In the genomic region with DNA sequence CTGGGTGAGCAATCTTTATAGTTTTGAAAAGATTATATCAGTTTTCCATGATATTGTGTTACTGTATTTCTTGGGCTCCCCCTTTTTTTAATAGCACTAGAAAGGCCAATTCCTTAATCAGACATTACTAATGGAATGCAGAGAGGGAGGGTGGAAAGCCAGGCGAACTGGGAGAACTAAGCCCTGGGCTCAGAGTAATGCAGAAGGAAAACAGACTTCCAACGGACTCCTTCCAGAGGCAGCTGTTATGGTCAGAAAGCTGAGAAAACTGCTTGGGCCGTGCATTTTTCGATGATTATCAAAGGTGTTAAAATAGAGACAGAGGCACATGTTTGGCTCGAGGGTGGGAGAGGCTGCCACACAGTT, we compare ENCODE assay signal across 24 cellular contexts.
A peak's percentile ranks its signal among the peaks of the same experiment; 100 is the strongest.
DNase-seq lines count a peak whose midpoint lies in the region; ATAC-seq and TF ChIP-seq lines count a peak whose summit lies in the region.
"Had no signal": no experiment of that assay in that cellular context is flagged by ENCODE, and none has a peak within 500 bp of the region (broad histone marks: within the 10 kb centered on the region; RNA-seq: fewer than 3 reads in every experiment).

No MANE protein-coding gene starts in this region.

- H3K27ac ChIP-seq in tibial artery, result peak overlapping the region; percentile 67
- H3K27ac ChIP-seq: 22Rv1, KMS-11, neutrophil, right lobe of liver had no signal

- no peak for ATAC-seq in activated naive CD8-positive, alpha-beta T cell treated with anti-CD3 and anti-CD28 coated beads, Interleukin-2, amount 50 U/mL, for 24 hours
- no peak for ATAC-seq in GM21576 (IDR thresholded peaks at IDR 0.05; ENCODE audit: unreplicated experiment)
- ATAC-seq: right lobe of liver had no signal

- TF ChIP-seq CTCF in brain (conservative IDR thresholded peaks at IDR 0.05) (no peak), tibial artery (IDR thresholded peaks at IDR 0.05) (no peak)

- peaks cover 17% of the 10 kb centered on the region for H3K4me1 Mint-ChIP-seq in brain
- H3K4me1 Mint-ChIP-seq in activated naive CD8-positive, alpha-beta T cell treated with anti-CD3 and anti-CD28 coated beads, Interleukin-2, amount 50 U/mL, for 24 hours, result no peaks in the 10 kb centered on the region
- H3K4me1 Mint-ChIP-seq: activated naive CD8-positive, alpha-beta T cell treated with anti-CD3 and anti-CD28 coated beads, Interleukin-2, amount 10 ng/mL, durations not matched to agents 7 days and 5 days; CD4-positive, CD25-positive, alpha-beta regulatory T cell had no signal

- peak overlapping the region in 3 of 5 experiments; percentile 61 to 88 (median 67) for H3K27ac Mint-ChIP-seq in brain
- no peak overlapping the region for H3K27ac Mint-ChIP-seq in activated naive CD8-positive, alpha-beta T cell treated with anti-CD3 and anti-CD28 coated beads, Interleukin-2, amount 50 U/mL, for 24 hours
- H3K27ac Mint-ChIP-seq: activated CD4-positive, alpha-beta memory T cell treated with anti-CD3 and anti-CD28 coated beads for 36 hours; activated naive CD8-positive, alpha-beta T cell treated with anti-CD3 and anti-CD28 coated beads, Interleukin-2, amount 10 ng/mL, durations not matched to agents 7 days and 5 days; activated T-cell treated with anti-CD3 and anti-CD28 coated beads, Interleukin-2, amount 50 U/mL, for 24 hours had no signal

- H3K36me3 Mint-ChIP-seq in brain, result no peaks in the 10 kb centered on the region
- no peaks in the 10 kb centered on the region for H3K36me3 Mint-ChIP-seq in activated naive CD8-positive, alpha-beta T cell treated with anti-CD3 and anti-CD28 coated beads, Interleukin-2, amount 50 U/mL, for 24 hours (ENCODE audit: low read depth)
- H3K36me3 Mint-ChIP-seq: activated CD4-positive, alpha-beta memory T cell treated with anti-CD3 and anti-CD28 coated beads for 36 hours; activated naive CD8-positive, alpha-beta T cell treated with anti-CD3 and anti-CD28 coated beads, Interleukin-2, amount 10 ng/mL, durations not matched to agents 7 days and 5 days; CD4-positive, CD25-positive, alpha-beta regulatory T cell had no signal

- DNase-seq in DMS 273 (lab: John Stamatoyannopoulos, UW; ENCODE audit: unreplicated experiment), result peak; percentile 53
- no peak for DNase-seq in DMS 273 treated with DMSO at 0.1 percent for 48 hours (lab: John Stamatoyannopoulos, UW)
- DNase-seq in iris pigment epithelial cell (ENCODE audit: low read depth), result peak; percentile 46
- no peak for DNase-seq in tibial artery
- DNase-seq in NCI-H146 (lab: John Stamatoyannopoulos, UW), result no peak
- no peak for DNase-seq in activated naive CD8-positive, alpha-beta T cell treated with anti-CD3 and anti-CD28 coated beads, Interleukin-2, amount 50 U/mL, for 24 hours
- DNase-seq: activated CD4-positive, alpha-beta memory T cell treated with anti-CD3 and anti-CD28 coated beads for 36 hours; activated naive CD8-positive, alpha-beta T cell treated with anti-CD3 and anti-CD28 coated beads, Interleukin-2, amount 10 ng/mL, durations not matched to agents 7 days and 5 days; activated T-cell treated with anti-CD3 and anti-CD28 coated beads, Interleukin-2, amount 50 U/mL, for 24 hours; CD4-positive, CD25-positive, alpha-beta regulatory T cell; DND-41; islet precursor cell; midbrain; NCI-H1092 treated with DMSO at 0.1 percent for 48 hours; NCI-H2171; NCI-H82; right lobe of liver; stimulated activated CD4-positive, alpha-beta T cell treated with anti-CD3 and anti-CD28 coated beads, Interleukin-4, amount 100 ng/mL, for 24 hours; stimulated activated CD8-positive, alpha-beta memory T cell treated with anti-CD3 and anti-CD28 coated beads, Interleukin-4, amount 100 ng/mL, for 48 hours had no signal

- no peak overlapping the region for H3K4me3 ChIP-seq in tibial artery
- H3K4me3 ChIP-seq: right lobe of liver had no signal

- peaks cover 0 to 31% (median 21%) of the 10 kb centered on the region in 4 donors for H3K4me1 ChIP-seq in tibial artery
- H3K4me1 ChIP-seq: right lobe of liver had no signal

- H3K27me3 Mint-ChIP-seq in brain, result peaks cover 12% of the 10 kb centered on the region
- peaks cover 8% of the 10 kb centered on the region for H3K27me3 Mint-ChIP-seq in activated naive CD8-positive, alpha-beta T cell treated with anti-CD3 and anti-CD28 coated beads, Interleukin-2, amount 50 U/mL, for 24 hours

- H3K4me3 Mint-ChIP-seq in brain, result peak overlapping the region in 1 of 5 experiments; percentile 41
- no peak overlapping the region for H3K4me3 Mint-ChIP-seq in activated naive CD8-positive, alpha-beta T cell treated with anti-CD3 and anti-CD28 coated beads, Interleukin-2, amount 50 U/mL, for 24 hours
- H3K4me3 Mint-ChIP-seq: activated CD4-positive, alpha-beta memory T cell treated with anti-CD3 and anti-CD28 coated beads for 36 hours; activated naive CD8-positive, alpha-beta T cell treated with anti-CD3 and anti-CD28 coated beads, Interleukin-2, amount 10 ng/mL, durations not matched to agents 7 days and 5 days; activated T-cell treated with anti-CD3 and anti-CD28 coated beads, Interleukin-2, amount 50 U/mL, for 24 hours; CD4-positive, CD25-positive, alpha-beta regulatory T cell had no signal

- no peaks in the 10 kb centered on the region for H3K27me3 ChIP-seq in tibial artery
- H3K27me3 ChIP-seq: right lobe of liver had no signal

- intact Hi-C loops in tibial artery (cut with DNase I; ENCODE audit: low total_unique reads), result no loop called here

- H3K9me3 ChIP-seq in tibial artery, result no peaks in the 10 kb centered on the region
- H3K9me3 ChIP-seq: neutrophil, right lobe of liver had no signal

- H3K9me3 Mint-ChIP-seq in brain, result peaks cover 0 to 6% (median 0%) of the 10 kb centered on the region in 5 experiments
- no peaks in the 10 kb centered on the region for H3K9me3 Mint-ChIP-seq in activated naive CD8-positive, alpha-beta T cell treated with anti-CD3 and anti-CD28 coated beads, Interleukin-2, amount 50 U/mL, for 24 hours
- H3K9me3 Mint-ChIP-seq: activated CD4-positive, alpha-beta memory T cell treated with anti-CD3 and anti-CD28 coated beads for 36 hours; activated naive CD8-positive, alpha-beta T cell treated with anti-CD3 and anti-CD28 coated beads, Interleukin-2, amount 10 ng/mL, durations not matched to agents 7 days and 5 days; activated T-cell treated with anti-CD3 and anti-CD28 coated beads, Interleukin-2, amount 50 U/mL, for 24 hours; CD4-positive, CD25-positive, alpha-beta regulatory T cell had no signal

- no peaks in the 10 kb centered on the region for H3K36me3 ChIP-seq in tibial artery
- H3K36me3 ChIP-seq: neutrophil, right lobe of liver had no signal

Comparison
In these comparisons a context has a peak if more than half of its experiments do, and no peak if none do; other contexts are left out.
1. DNase-seq: peak in DMS 273 (single experiment) and iris pigment epithelial cell (single experiment); none in DMS 273 treated with DMSO at 0.1 percent for 48 hours (single experiment), tibial artery (0 of 2), NCI-H146 (single experiment) and activated naive CD8-positive, alpha-beta T cell treated with anti-CD3 and anti-CD28 coated beads, Interleukin-2, amount 50 U/mL, for 24 hours (single experiment).